Comparison of ENCODE assay signal across 8 cellular contexts in the genomic region with DNA sequence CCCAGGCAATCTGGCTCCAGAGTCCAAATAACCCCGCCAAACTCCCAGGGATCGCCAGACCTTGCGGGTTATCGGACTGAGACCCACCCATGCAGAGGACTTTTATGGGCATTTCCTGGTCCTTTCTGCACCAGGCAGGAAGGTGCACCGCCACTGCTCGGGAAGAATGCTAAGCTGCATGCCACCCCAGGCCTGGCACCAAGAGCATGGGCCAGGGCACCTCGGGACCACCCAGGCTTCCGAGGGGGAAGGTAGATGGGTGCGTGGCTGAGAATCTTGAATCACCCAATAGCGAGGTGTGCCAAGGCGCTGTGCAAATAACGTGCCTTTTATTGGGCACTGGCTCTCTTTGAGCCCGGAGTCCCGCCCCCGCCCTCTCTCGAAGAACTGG. TPM values are rescaled to one million over a fixed set of nuclear protein-coding genes. Genes with fewer than 3 reads are reported as not detected.
DNase-seq lines count a peak whose midpoint lies in the region; ATAC-seq and TF ChIP-seq lines count a peak whose summit lies in the region.

No MANE protein-coding gene starts in this region.

- WGBS in right lobe of liver (ENCODE audit: insufficient coverage, low coverage, low lambda C conversion rate, missing lambda C conversion rate): 1% methylated on average over 14 of the region's 16 CpGs
- 5% methylated on average over 16 of the region's 16 CpGs for WGBS in thymus

- TF ChIP-seq CTCF in MCF 10A (IDR thresholded peaks at IDR 0.05; ENCODE audit: unreplicated experiment) (no peak), right lobe of liver (IDR thresholded peaks at IDR 0.05) (no peak)

- H3K36me3 ChIP-seq in right lobe of liver (no peaks in the 10 kb centered on the region), thymus (ENCODE audit: control insufficient read depth, insufficient read depth) (peaks cover 14% of the 10 kb centered on the region)

- BruUV-seq in MCF 10A (replicated peaks; lab: Mats Ljungman, UMichigan): no TSS peak

- H3K4me1 ChIP-seq in right lobe of liver (peaks cover 0 to 8% (median 1%) of the 10 kb centered on the region in 4 donors), thymus (ENCODE audit: control insufficient read depth, insufficient read depth, low read length) (peaks cover 2% of the 10 kb centered on the region)

- H3K4me1 Mint-ChIP-seq in MCF 10A (ENCODE audit: insufficient read depth, unreplicated experiment): peaks cover 12% of the 10 kb centered on the region

- peak; percentile 17 for ATAC-seq in GM21529 (IDR thresholded peaks at IDR 0.05; ENCODE audit: unreplicated experiment)
- peak in 3 of 4 donors; percentile 7 to 29 (median 21) for ATAC-seq in right lobe of liver

- POLR2A ChIA-PET in MCF 10A (lab: Yijun Ruan, JAX): interaction anchor here (0.6 to 3.5 kb wide), 17 partner anchors 7 to 254 kb away, joined by 3 to 39 read pairs (median 6); a partner anchor contains a TSS

- peaks cover 9% of the 10 kb centered on the region for H3K36me3 Mint-ChIP-seq in MCF 10A (ENCODE audit: insufficient read depth, unreplicated experiment)

- H3K9me3 ChIP-seq in right lobe of liver (no peaks in the 10 kb centered on the region), thymus (ENCODE audit: control insufficient read depth) (no peaks in the 10 kb centered on the region)

- no peaks in the 10 kb centered on the region for H3K27me3 Mint-ChIP-seq in MCF 10A (ENCODE audit: insufficient read depth, unreplicated experiment)

- H3K4me3 ChIP-seq in right lobe of liver (peak overlapping the region; percentile 54 to 65 (median 65)), thymus (ENCODE audit: low read length) (peak overlapping the region; percentile 75)

- intact Hi-C loops in MCF 10A (cut with micrococcal nuclease): loop anchor here (2.0 to 10.0 kb wide), 2 partner anchors 64 to 132 kb away; a partner anchor contains a TSS
- intact Hi-C loops in right lobe of liver (cut with DNase I): no loop called here

- peak overlapping the region; percentile 78 for H3K4me3 Mint-ChIP-seq in MCF 10A (ENCODE audit: unreplicated experiment)

- no peaks in the 10 kb centered on the region for H3K9me3 Mint-ChIP-seq in MCF 10A (ENCODE audit: unreplicated experiment)

- H3K27me3 ChIP-seq in right lobe of liver (no peaks in the 10 kb centered on the region), thymus (ENCODE audit: control insufficient read depth, insufficient read depth) (no peaks in the 10 kb centered on the region)

- peak overlapping the region; percentile 3 for H3K27ac Mint-ChIP-seq in MCF 10A (ENCODE audit: low read depth, unreplicated experiment)

- H3K27ac ChIP-seq in right lobe of liver (peak overlapping the region; percentile 64 to 77 (median 76)), thymus (ENCODE audit: low read depth) (peak overlapping the region; percentile 93)

- no peak for TF ChIP-seq POLR2A in right lobe of liver (IDR thresholded peaks at IDR 0.05)

- CTCF ChIA-PET in MCF 10A (lab: Yijun Ruan, JAX): interaction anchor here (0.6 to 1.7 kb wide), 4 partner anchors 13 to 119 kb away, joined by 3 to 4 read pairs (median 4); no protein-coding TSS in a partner anchor

- DNase-seq in D341Med (ENCODE audit: low spot score): peak; percentile 72
- DNase-seq in NCI-H2227 treated with DMSO at 0.1 percent for 48 hours (lab: John Stamatoyannopoulos, UW): peak; percentile 85
- DNase-seq in MCF 10A (ENCODE audit: unreplicated experiment): peak; percentile 85
- peak in 2 of 3 donors; percentile 63 to 77 for DNase-seq in right lobe of liver
- no peak for DNase-seq in GOT3 (lab: John Stamatoyannopoulos, UW)
- no peak for DNase-seq in activated CD4-positive, CD25-positive, alpha-beta regulatory T cell treated with anti-CD3 and anti-CD28 coated beads, Interleukin-2, amount 50 U/mL, for 72 hours

RNA-seq across cellular contexts. Expression of a gene that starts 0.4 kb away (rescaled TPM):
- total RNA-seq in MCF 10A (2022): 0.81 and 1.1 TPM in 2 replicates
- total RNA-seq in right lobe of liver: under 1 TPM in 5 of 6 experiments, not detected in 1; 0.89 to 0.99 (median 0.95) TPM
- polyA plus RNA-seq in thymus: 2.5 TPM

RNA-seq across cellular contexts. Expression of a gene that starts 5.6 kb away (rescaled TPM):
- 78.0 and 94.4 TPM in 2 replicates for total RNA-seq in MCF 10A (2022)
- 10 to 100 TPM; 26.4 to 60.8 (median 46.3) TPM for total RNA-seq in right lobe of liver
- polyA plus RNA-seq in thymus: 44.8 TPM

RNA-seq across cellular contexts. Expression of a gene that starts 28.0 kb away (rescaled TPM):
- total RNA-seq in MCF 10A (2022) (9.9 and 11.8 TPM in 2 replicates), right lobe of liver (10 to 100 TPM in 5 of 6 experiments, 1 to 10 TPM in 1; 9.6 to 15.0 (median 11.1) TPM)
- 37.9 TPM for polyA plus RNA-seq in thymus

RNA-seq across cellular contexts. Expression of a gene that starts 42.8 kb away (rescaled TPM):
- 18.0 and 20.6 TPM in 2 replicates for total RNA-seq in MCF 10A (2022)
- total RNA-seq in right lobe of liver: 1 to 10 TPM; 5.5 to 8.4 (median 7.5) TPM
- polyA plus RNA-seq in thymus: 23.2 TPM

RNA-seq across cellular contexts. Expression of a gene that starts 43.0 kb away (rescaled TPM):
- total RNA-seq in MCF 10A (2022) (0.74 TPM in 1 of 2 replicates, not detected in the other), right lobe of liver (1 to 10 TPM in 1 of 6 experiments, under 1 TPM in 4, not detected in 1; 0.58 to 1.5 (median 0.81) TPM)
- polyA plus RNA-seq in thymus: 12.3 TPM

Comparison
In these comparisons a context has a peak if more than half of its experiments do, and no peak if none do; other contexts are left out.
1. DNase-seq: peak in D341Med (single experiment), NCI-H2227 treated with DMSO at 0.1 percent for 48 hours (single experiment), MCF 10A (single experiment) and right lobe of liver (2 of 3); none in GOT3 (single experiment) and activated CD4-positive, CD25-positive, alpha-beta regulatory T cell treated with anti-CD3 and anti-CD28 coated beads, Interleukin-2, amount 50 U/mL, for 72 hours (single experiment).